In genomic region chr1:145972580-145972979, GRCh38 we compare ENCODE assay signal across 27 cellular contexts.
"Had no signal": no experiment of that assay in that cellular context is flagged by ENCODE, and none has a peak within 500 bp of the region (broad histone marks: within the 10 kb centered on the region; RNA-seq: fewer than 3 reads in every experiment).

No MANE protein-coding gene starts in this region.

- H3K27ac ChIP-seq: brain microvascular endothelial cell, coronary artery, foreskin keratinocyte, heart left ventricle, suprapubic skin, tibial nerve had no signal

- H3K9me3 Mint-ChIP-seq: effector memory CD8-positive, alpha-beta T cell had no signal

- H3K4me3 Mint-ChIP-seq: activated B cell treated with CpG ODN at 0.5 μM for 24 hours; activated CD8-positive, alpha-beta T cell treated with anti-CD3 and anti-CD28 coated beads, Interleukin-2, amount 10 ng/mL, durations not matched to agents 7 days and 5 days; activated naive CD8-positive, alpha-beta T cell; effector memory CD8-positive, alpha-beta T cell; immature natural killer cell; nephron had no signal

- DNase-seq: activated B cell treated with CpG ODN at 0.5 μM for 24 hours; activated CD4-positive, alpha-beta T cell treated with anti-CD3 and anti-CD28 coated beads, Interleukin-2, amount 50 U/mL, for 1 hour; activated CD8-positive, alpha-beta T cell treated with anti-CD3 and anti-CD28 coated beads, Interleukin-2, amount 10 ng/mL, durations not matched to agents 7 days and 5 days; activated effector memory CD4-positive, alpha-beta T cell treated with Interleukin-2 at 50 U/mL for 16 hours; activated naive CD4-positive, alpha-beta T cell treated with Interleukin-2 at 50 U/mL for 16 hours; amniotic stem cell; brain microvascular endothelial cell; effector memory CD8-positive, alpha-beta T cell; foreskin keratinocyte; heart left ventricle; hypothalamus; immature natural killer cell; mucosa of descending colon; stimulated activated CD4-positive, alpha-beta T cell treated with anti-CD3 and anti-CD28 coated beads, Interleukin-1b, Interleukin-23, amount 100 ng/mL, for 48 hours; stimulated activated CD4-positive, alpha-beta T cell treated with anti-CD3 and anti-CD28 coated beads, Interleukin-4, amount 100 ng/mL, for 4 hours; stimulated activated CD8-positive, alpha-beta memory T cell treated with anti-CD3 and anti-CD28 coated beads, Interleukin-4, amount 100 ng/mL, for 48 hours; stimulated activated naive CD4-positive, alpha-beta T cell; T-helper 2 cell had no signal

- H3K36me3 ChIP-seq: brain microvascular endothelial cell, suprapubic skin had no signal

- H3K9me3 ChIP-seq: mucosa of descending colon, suprapubic skin had no signal

- H3K4me2 ChIP-seq: smooth muscle cell had no signal

- H3K27me3 Mint-ChIP-seq: activated B cell treated with CpG ODN at 0.5 μM for 24 hours; activated naive CD8-positive, alpha-beta T cell; effector memory CD8-positive, alpha-beta T cell had no signal

- ATAC-seq: activated CD8-positive, alpha-beta T cell treated with anti-CD3 and anti-CD28 coated beads, Interleukin-2, amount 10 ng/mL, durations not matched to agents 7 days and 5 days; effector memory CD8-positive, alpha-beta T cell; foreskin keratinocyte; heart left ventricle; mucosa of descending colon had no signal

- H3K27me3 ChIP-seq: brain microvascular endothelial cell, foreskin keratinocyte, heart left ventricle, suprapubic skin, tibial nerve had no signal

- FAIRE-seq: astrocyte, endothelial cell of umbilical vein had no signal

- H3K4me3 ChIP-seq: coronary artery, heart left ventricle, lung, mucosa of descending colon, smooth muscle cell, suprapubic skin, tibial nerve had no signal

- H3K27ac Mint-ChIP-seq: activated B cell treated with CpG ODN at 0.5 μM for 24 hours; activated CD8-positive, alpha-beta T cell treated with anti-CD3 and anti-CD28 coated beads, Interleukin-2, amount 10 ng/mL, durations not matched to agents 7 days and 5 days; nephron had no signal

- H3K4me1 ChIP-seq: foreskin keratinocyte had no signal
